Comparison of ENCODE assay signal across 21 cellular contexts in the genomic region with DNA sequence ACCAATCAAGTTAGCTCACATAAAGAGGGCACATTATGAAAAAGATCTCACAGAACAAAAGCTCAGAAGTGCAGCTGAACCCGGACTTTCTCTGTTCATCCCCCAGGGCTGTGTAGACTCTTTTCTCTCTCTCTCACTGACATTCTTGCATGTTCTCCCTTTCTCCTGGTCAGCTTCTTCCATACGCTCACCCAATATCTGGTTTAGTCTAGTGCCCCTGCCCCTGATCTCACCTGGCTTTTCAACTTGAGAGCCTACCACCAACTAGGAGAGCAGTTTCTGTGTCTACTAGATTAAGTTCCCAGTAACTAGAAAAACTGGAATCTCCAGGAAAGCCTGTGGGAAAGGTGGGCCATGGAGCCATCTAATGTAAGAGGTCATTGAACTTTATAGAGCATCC.
"Had no signal": no experiment of that assay in that cellular context is flagged by ENCODE, and none has a peak within 500 bp of the region (broad histone marks: within the 10 kb centered on the region; RNA-seq: fewer than 3 reads in every experiment).

No MANE protein-coding gene starts in this region.

- H3K9me3 ChIP-seq: esophagus squamous epithelium, gastrocnemius medialis, left lung had no signal

- H3K36me3 ChIP-seq: esophagus squamous epithelium, gastrocnemius medialis, heart right ventricle, left lung, lower lobe of right lung had no signal

- H3K27me3 ChIP-seq: dorsolateral prefrontal cortex, esophagus squamous epithelium had no signal

- H3K4me3 ChIP-seq: coronary artery, dorsolateral prefrontal cortex, esophagus squamous epithelium, gastrocnemius medialis, heart right ventricle, left lung, lower lobe of right lung had no signal

- ATAC-seq: gastrocnemius medialis, heart right ventricle, left colon, left lung, left ventricle myocardium superior, lower lobe of right lung had no signal

- H3K27ac ChIP-seq: coronary artery, dorsolateral prefrontal cortex, esophagus squamous epithelium, gastrocnemius medialis, heart right ventricle, left lung, lower lobe of right lung had no signal

- H3K4me1 ChIP-seq: esophagus squamous epithelium, heart right ventricle, left lung, lower lobe of right lung had no signal

- DNase-seq: dermis blood vessel endothelial cell; dorsolateral prefrontal cortex; effector CD4-positive, alpha-beta T cell; effector memory CD4-positive, alpha-beta T cell; esophagus squamous epithelium; foreskin fibroblast; foreskin melanocyte; gastrocnemius medialis; glutamatergic neuron; heart right ventricle; hippocampal formation; kidney; kidney glomerular epithelial cell; left colon; left lung; left ventricle myocardium superior; lower lobe of right lung; mammary epithelial cell; mesendoderm; midbrain had no signal
